ENCODE assay signal across 15 cellular contexts in the genomic region with DNA sequence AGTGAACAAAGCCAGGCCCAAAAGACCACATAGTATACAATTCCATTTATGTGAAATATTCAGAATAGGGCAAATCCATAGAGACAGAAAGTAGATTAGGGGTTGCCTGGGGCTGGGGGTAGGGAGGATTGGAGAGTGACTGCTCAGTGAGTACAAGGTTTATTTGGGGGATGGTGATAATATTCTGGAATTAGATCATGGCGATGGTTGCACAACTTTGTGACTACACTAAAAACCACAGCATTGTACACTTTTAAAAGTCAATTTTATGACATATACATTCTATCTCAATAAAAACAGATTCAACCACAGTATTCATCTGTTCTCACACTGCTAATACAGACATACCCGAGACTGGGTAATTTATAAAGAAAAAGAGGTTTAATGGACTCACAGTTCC.
"Had no signal": no experiment of that assay in that cellular context is flagged by ENCODE, and none has a peak within 500 bp of the region (broad histone marks: within the 10 kb centered on the region; RNA-seq: fewer than 3 reads in every experiment).

No MANE protein-coding gene starts in this region.

- H3K4me3 Mint-ChIP-seq: brain; naive thymus-derived CD4-positive, alpha-beta T cell; T-helper 1 cell treated with Interleukin-12 subunit alpha and Interleukin-12 subunit beta and Interleukin-4 antibody, amounts not matched to agents 30 μg/mL and 1 μg/mL, for 36 hours had no signal

- H3K27me3 Mint-ChIP-seq: naive thymus-derived CD4-positive, alpha-beta T cell; stimulated activated naive B cell treated with anti-CD40 and anti-IgM and Interleukin-4, amounts not matched to agents 10 μg/mL and 1 μg/mL and 100 μg/mL, for 72 hours had no signal

- DNase-seq: activated naive CD4-positive, alpha-beta T cell treated with anti-CD3 and anti-CD28 coated beads, Interleukin-2, amount 50 U/mL, for 16 hours; activated T-cell treated with anti-CD3 and anti-CD28 coated beads, Interleukin-2, amount 50 U/mL, for 1 hour; amygdala; hypothalamus; lower lobe of right lung; naive thymus-derived CD4-positive, alpha-beta T cell; nucleus accumbens; psoas muscle; right lobe of liver; SK-N-SH; spleen; stimulated activated CD4-positive, alpha-beta T cell treated with anti-CD3 and anti-CD28 coated beads, Interleukin-1b, Interleukin-23, amount 100 ng/mL, for 48 hours; stimulated activated naive B cell treated with anti-CD40 and anti-IgM and Interleukin-4, amounts not matched to agents 10 μg/mL and 1 μg/mL and 100 μg/mL, for 72 hours had no signal

- H3K27ac Mint-ChIP-seq: brain; naive thymus-derived CD4-positive, alpha-beta T cell; stimulated activated naive B cell treated with anti-CD40 and anti-IgM and Interleukin-4, amounts not matched to agents 10 μg/mL and 1 μg/mL and 100 μg/mL, for 72 hours; T-helper 1 cell treated with Interleukin-12 subunit alpha and Interleukin-12 subunit beta and Interleukin-4 antibody, amounts not matched to agents 30 μg/mL and 1 μg/mL, for 36 hours had no signal

- ATAC-seq: lower lobe of right lung; naive thymus-derived CD4-positive, alpha-beta T cell; psoas muscle; right lobe of liver; stimulated activated naive B cell treated with anti-CD40 and anti-IgM and Interleukin-4, amounts not matched to agents 10 μg/mL and 1 μg/mL and 100 μg/mL, for 72 hours had no signal

- H3K36me3 Mint-ChIP-seq: brain had no signal
